25 cellular contexts compared by ENCODE assay signal in genomic region chr20:18066421-18067333, GRCh38. TPM values are rescaled to one million over a fixed set of nuclear protein-coding genes. Genes with fewer than 3 reads are reported as not detected.
A peak's percentile ranks its signal among the peaks of the same experiment; 100 is the strongest.
DNase-seq lines count a peak whose midpoint lies in the region; ATAC-seq, FAIRE-seq and TF ChIP-seq lines count a peak whose summit lies in the region.
"Had no signal": no experiment of that assay in that cellular context is flagged by ENCODE, and none has a peak within 500 bp of the region (broad histone marks: within the 10 kb centered on the region; RNA-seq: fewer than 3 reads in every experiment).

No MANE protein-coding gene starts in this region.

- H3K27me3 Mint-ChIP-seq in mesothelial cell of epicardium (ENCODE audit: low read depth) = peaks cover 14% of the 10 kb centered on the region

- TF ChIP-seq CTCF in D721Med (IDR thresholded peaks at IDR 0.05; ENCODE audit: insufficient read depth, missing control alignments) (peak; percentile 7), mesothelial cell of epicardium (IDR thresholded peaks at IDR 0.05; ENCODE audit: unreplicated experiment) (peak; percentile 39)

- H3K9me2 ChIP-seq in Karpas-422 (replicated peaks; ENCODE audit: insufficient read depth, low read length) = no peaks in the 10 kb centered on the region

- H3K4me1 ChIP-seq in Karpas-422 (ENCODE audit: low read length) = no peaks in the 10 kb centered on the region
- H3K4me1 ChIP-seq: gastrocnemius medialis had no signal

- H3K79me2 ChIP-seq in Karpas-422 (ENCODE audit: low read length) = no peaks in the 10 kb centered on the region

- no peak for DNase-seq in D721Med (ENCODE audit: insufficient read length, low spot score)
- DNase-seq in Karpas-422 = peak; percentile 46
- DNase-seq in dermis blood vessel endothelial cell = peak; percentile 22
- no peak for DNase-seq in mesothelial cell of epicardium (ENCODE audit: low spot score in 2 of 2, unreplicated experiment in 2 of 2)
- no peak for DNase-seq in stimulated activated CD4-positive, alpha-beta T cell treated with anti-CD3 and anti-CD28 coated beads, Interleukin-12 subunit alpha, Interleukin-12 subunit beta, amount 100 ng/mL, for 4 hours
- no peak for DNase-seq in ACHN
- DNase-seq in amniotic stem cell (lab: John Stamatoyannopoulos, UW) = no peak
- DNase-seq: activated CD4-positive, CD25-positive, alpha-beta regulatory T cell; AML-193; DMS153; effector memory CD8-positive, alpha-beta T cell; gastrocnemius medialis; H7; mucosa of descending colon; NCI-H1436 treated with DMSO at 0.1 percent for 48 hours; SIG-M5; T-helper 2 cell had no signal

- no peak for FAIRE-seq in D721Med (lab: Jason Lieb, UNC)
- FAIRE-seq: GM18507 had no signal

- in situ Hi-C loops in ACHN (cut with HindIII; ENCODE audit: low pct_ligation_motif_present, low pct_unique_long_range_greater_than_20kb, low sequenced_read_pairs) = no loop called here

- no peak for ATAC-seq in GM21381 (IDR thresholded peaks at IDR 0.05; ENCODE audit: unreplicated experiment)
- ATAC-seq: activated T-helper 17 cell treated with anti-CD3 and anti-CD28 coated beads, Interleukin-2, amount 50 U/mL, for 72 hours; effector memory CD8-positive, alpha-beta T cell; gastrocnemius medialis; mucosa of descending colon had no signal

- no peak overlapping the region for H3K9ac ChIP-seq in Karpas-422 (ENCODE audit: low read length)

- no peaks in the 10 kb centered on the region for H3K36me3 Mint-ChIP-seq in mesothelial cell of epicardium

- no peaks in the 10 kb centered on the region for H3K36me3 ChIP-seq in Karpas-422 (ENCODE audit: insufficient read depth, low read length)
- H3K36me3 ChIP-seq: gastrocnemius medialis, thoracic aorta had no signal

- H3K27me3 ChIP-seq in Karpas-422 (ENCODE audit: low read length) = no peaks in the 10 kb centered on the region

- peak overlapping the region; percentile 34 for H3K27ac Mint-ChIP-seq in mesothelial cell of epicardium
- H3K27ac Mint-ChIP-seq: activated T-helper 17 cell treated with anti-CD3 and anti-CD28 coated beads, Interleukin-2, amount 50 U/mL, for 72 hours; effector memory CD8-positive, alpha-beta T cell had no signal

- no peak overlapping the region for H3K27ac ChIP-seq in Karpas-422 (ENCODE audit: low read length)
- H3K27ac ChIP-seq: gastrocnemius medialis, thoracic aorta had no signal

- peaks cover 11% of the 10 kb centered on the region for H3K4me1 Mint-ChIP-seq in mesothelial cell of epicardium
- H3K4me1 Mint-ChIP-seq: activated T-helper 17 cell treated with anti-CD3 and anti-CD28 coated beads, Interleukin-2, amount 50 U/mL, for 72 hours; central memory CD8-positive, alpha-beta T cell had no signal

- H4K20me1 ChIP-seq in Karpas-422 (ENCODE audit: insufficient read depth, low read depth, low read length) = no peaks in the 10 kb centered on the region

- no peaks in the 10 kb centered on the region for H3K9me3 Mint-ChIP-seq in mesothelial cell of epicardium
- H3K9me3 Mint-ChIP-seq: activated T-helper 17 cell treated with anti-CD3 and anti-CD28 coated beads, Interleukin-2, amount 50 U/mL, for 72 hours; central memory CD8-positive, alpha-beta T cell; effector memory CD8-positive, alpha-beta T cell had no signal

- no peak overlapping the region for H2AFZ ChIP-seq in Karpas-422 (ENCODE audit: low read length)

- H3K4me3 Mint-ChIP-seq in mesothelial cell of epicardium = no peak overlapping the region
- H3K4me3 Mint-ChIP-seq: activated T-helper 17 cell treated with anti-CD3 and anti-CD28 coated beads, Interleukin-2, amount 50 U/mL, for 72 hours; central memory CD8-positive, alpha-beta T cell; effector memory CD8-positive, alpha-beta T cell had no signal

- H3K4me2 ChIP-seq in Karpas-422 (ENCODE audit: low read depth, low read length, poor library complexity, severe bottlenecking) = no peak overlapping the region

- no peak overlapping the region for H3K4me3 ChIP-seq in Karpas-422 (ENCODE audit: low read length)
- H3K4me3 ChIP-seq: gastrocnemius medialis, mucosa of descending colon, thoracic aorta had no signal

- no peaks in the 10 kb centered on the region for H3K9me3 ChIP-seq in Karpas-422 (ENCODE audit: low read length)
- H3K9me3 ChIP-seq: gastrocnemius medialis, mucosa of descending colon, thoracic aorta had no signal

RNA-seq across cellular contexts. Expression of gene OVOL2, which starts 9.0 kb away (rescaled TPM):
- not detected in 2 replicates for total RNA-seq in Karpas-422 (2014; rRNA removed; shearing (Covaris generic); ENCODE audit: low replicate concordance)
- total RNA-seq in dermis blood vessel endothelial cell (not detected in 2 replicates), mesothelial cell of epicardium (7.3 to 8.6 TPM (median 8.5 TPM) in 3 replicates)
- total RNA-seq: activated CD8-positive, alpha-beta memory T cell treated with anti-CD3 and anti-CD28 coated beads for 36 hours; activated T-helper 17 cell treated with anti-CD3 and anti-CD28 coated beads, Interleukin-2, amount 50 U/mL, for 72 hours; gastrocnemius medialis; osteoblast; skeletal muscle tissue had no signal

Comparison
In these comparisons a context has a peak if more than half of its experiments do, and no peak if none do; other contexts are left out.
1. DNase-seq: peak in Karpas-422 (single experiment) and dermis blood vessel endothelial cell (single experiment); none in D721Med (single experiment), mesothelial cell of epicardium (0 of 2), stimulated activated CD4-positive, alpha-beta T cell treated with anti-CD3 and anti-CD28 coated beads, Interleukin-12 subunit alpha, Interleukin-12 subunit beta, amount 100 ng/mL, for 4 hours (single experiment), ACHN (single experiment) and amniotic stem cell (single experiment).